Comparison of ENCODE assay signal across 19 cellular contexts in the genomic region with DNA sequence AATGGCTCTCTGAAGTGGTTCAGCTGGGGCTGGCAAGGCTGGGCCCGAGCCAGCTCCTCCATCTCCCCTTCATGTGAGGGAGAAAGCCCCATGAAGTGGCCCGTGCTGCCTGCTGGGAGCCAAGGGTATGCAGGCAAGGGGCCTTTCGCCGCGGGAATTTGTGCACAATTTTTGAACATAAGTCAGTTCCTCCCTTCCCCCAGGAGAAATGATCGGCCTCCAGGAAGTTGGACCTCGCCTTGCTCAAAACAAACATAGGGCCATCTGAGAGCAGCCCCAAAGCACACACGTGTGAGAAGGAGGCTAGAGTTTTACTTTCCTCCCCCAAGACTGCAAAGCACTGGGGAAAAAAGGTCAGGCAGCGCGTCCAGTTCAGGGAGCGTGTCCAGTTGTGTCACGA.
A peak's percentile ranks its signal among the peaks of the same experiment; 100 is the strongest.
DNase-seq lines count a peak whose midpoint lies in the region; ATAC-seq and TF ChIP-seq lines count a peak whose summit lies in the region.
"Had no signal": no experiment of that assay in that cellular context is flagged by ENCODE, and none has a peak within 500 bp of the region (broad histone marks: within the 10 kb centered on the region; RNA-seq: fewer than 3 reads in every experiment).

No MANE protein-coding gene starts in this region.

- H3K27me3 ChIP-seq in body of pancreas, result no peaks in the 10 kb centered on the region
- H3K27me3 ChIP-seq in left lung, result peaks cover 0 to 52% of the 10 kb centered on the region in 2 donors
- peaks cover 0 to 22% (median 0%) of the 10 kb centered on the region in 3 donors for H3K27me3 ChIP-seq in stomach

- H3K4me3 ChIP-seq in body of pancreas, result no peak overlapping the region
- no peak overlapping the region for H3K4me3 ChIP-seq in left lung
- H3K4me3 ChIP-seq in stomach, result peak overlapping the region in 1 of 4 donors; percentile 31
- H3K4me3 ChIP-seq: esophagus squamous epithelium had no signal

- H3K9me3 ChIP-seq in body of pancreas, result no peaks in the 10 kb centered on the region
- H3K9me3 ChIP-seq in left lung, result no peaks in the 10 kb centered on the region
- H3K9me3 ChIP-seq in stomach, result no peaks in the 10 kb centered on the region
- H3K9me3 ChIP-seq: esophagus squamous epithelium had no signal

- TF ChIP-seq CTCF in body of pancreas (IDR thresholded peaks at IDR 0.05) (no peak), left lung (IDR thresholded peaks at IDR 0.05) (no peak), stomach (IDR thresholded peaks at IDR 0.05) (no peak)

- H3K36me3 ChIP-seq in body of pancreas (replicated peaks in 1 of 2; ENCODE audit: insufficient read depth in 1 of 2, low read depth in 2 of 2), result no peaks in the 10 kb centered on the region
- no peaks in the 10 kb centered on the region for H3K36me3 ChIP-seq in left lung
- H3K36me3 ChIP-seq in stomach, result no peaks in the 10 kb centered on the region
- H3K36me3 ChIP-seq: esophagus squamous epithelium had no signal

- intact Hi-C loops in body of pancreas (cut with DNase I) (no loop called here), left lung (cut with DNase I) (no loop called here), stomach (cut with DNase I; ENCODE audit: low total_unique reads) (no loop called here)

- peaks cover 43% of the 10 kb centered on the region for H3K4me1 ChIP-seq in body of pancreas
- peaks cover 4 to 10% of the 10 kb centered on the region in 2 donors for H3K4me1 ChIP-seq in left lung
- H3K4me1 ChIP-seq in stomach, result peaks cover 35 to 78% (median 70%) of the 10 kb centered on the region in 4 donors
- H3K4me1 ChIP-seq: esophagus squamous epithelium had no signal

- DNase-seq in Caki2 (ENCODE audit: low read depth) (peak; percentile 11), body of pancreas (peak; percentile 43 to 73 (median 64)), left lung (peak in 1 of 2 donors; percentile 47), stomach (peak; percentile 78), dermis blood vessel endothelial cell (no peak), NCI-H187 (lab: John Stamatoyannopoulos, UW) (no peak)
- DNase-seq in activated T-cell treated with anti-CD3 and anti-CD28 coated beads, Interleukin-2, amount 50 U/mL, for 48 hours, result no peak
- DNase-seq: activated CD4-positive, alpha-beta memory T cell treated with anti-CD3 and anti-CD28 coated beads, Interleukin-2, amount 10 ng/mL, durations not matched to agents 7 days and 5 days; activated T-cell treated with anti-CD3 and anti-CD28 coated beads, Interleukin-2, amount 50 U/mL, for 1 hour; effector CD4-positive, alpha-beta T cell; esophagus squamous epithelium; immature natural killer cell; NCI-H1048; NCI-H524 treated with DMSO at 0.1 percent for 48 hours; Right ventricle myocardium superior had no signal

- TF ChIP-seq EP300 in stomach (IDR thresholded peaks at IDR 0.05), result no peak

- TF ChIP-seq POLR2A in body of pancreas (IDR thresholded peaks at IDR 0.05) (no peak), stomach (IDR thresholded peaks at IDR 0.05) (no peak)

- ATAC-seq in body of pancreas, result peak; percentile 63
- peak; percentile 75 for ATAC-seq in left lung
- ATAC-seq in HG03520 (IDR thresholded peaks at IDR 0.05; ENCODE audit: unreplicated experiment), result no peak
- ATAC-seq: HCT116, WTC11 had no signal

- WGBS in body of pancreas, 2 donors, result 10 to 34% methylated on average over 9 to 12 of the region's 12 CpGs
- 19 to 44% (median 36%) methylated on average over 7 to 12 of the region's 12 CpGs for WGBS in stomach, 5 donors

- in situ Hi-C loops in Caki2 (cut with HindIII; ENCODE audit: low pct_unique_long_range_greater_than_20kb, low sequenced_read_pairs), result no loop called here

- H3K27ac ChIP-seq in body of pancreas, result peak overlapping the region; percentile 71 to 87 (median 80)
- H3K27ac ChIP-seq in left lung, result peak overlapping the region; percentile 31 to 78
- H3K27ac ChIP-seq in stomach, result peak overlapping the region; percentile 86 to 95 (median 87)
- H3K27ac ChIP-seq: esophagus squamous epithelium, KMS-11 had no signal

Comparison
In these comparisons a context has a peak if more than half of its experiments do, and no peak if none do; other contexts are left out.
1. DNase-seq: peak in Caki2 (single experiment), body of pancreas (4 of 4) and stomach (single experiment); none in dermis blood vessel endothelial cell (single experiment), NCI-H187 (0 of 2) and activated T-cell treated with anti-CD3 and anti-CD28 coated beads, Interleukin-2, amount 50 U/mL, for 48 hours (0 of 2).
2. Peak in every context shown above with its lines, with median percentiles within 50 percentile points of each other: H3K27ac ChIP-seq.